Comparison of ENCODE assay signal across 2 cellular contexts in the genomic region with DNA sequence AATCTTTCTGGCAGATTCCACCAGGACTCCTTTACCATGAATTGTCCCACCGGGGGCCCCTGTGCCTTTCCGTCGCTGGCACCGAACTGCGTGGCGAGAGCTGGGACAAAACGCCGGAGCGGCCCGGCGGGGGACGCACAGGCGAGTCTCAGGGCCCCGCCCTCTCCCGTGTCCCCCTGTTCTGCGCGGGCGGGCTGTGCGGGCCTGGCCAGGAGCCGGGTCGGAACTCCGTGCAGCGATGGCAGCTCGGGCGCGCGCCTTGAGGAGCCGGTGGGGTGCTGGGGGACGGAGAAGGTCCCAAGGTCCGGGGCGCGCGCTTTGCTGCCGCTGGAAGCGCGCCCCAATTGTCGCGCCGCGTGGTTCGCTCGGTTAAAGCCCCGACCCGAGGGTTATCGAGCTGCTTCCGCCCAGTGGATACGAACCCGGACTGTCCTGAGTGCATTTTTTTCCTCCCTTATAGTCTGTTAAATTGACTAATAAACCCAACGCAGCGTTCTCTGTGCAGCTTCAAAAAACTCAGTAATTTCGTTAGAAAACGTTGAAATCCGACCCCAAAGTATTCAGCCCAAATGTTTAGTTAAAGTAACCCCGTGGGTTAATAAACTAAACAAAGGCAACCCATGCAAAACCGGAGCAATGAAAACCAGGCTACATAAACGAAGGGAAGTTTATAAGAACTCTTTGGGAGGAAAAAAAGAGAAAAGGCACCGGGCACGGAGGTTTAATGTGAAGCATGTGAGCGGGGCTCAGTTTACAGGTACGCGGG.
TF ChIP-seq lines count a peak whose summit lies in the region.

No MANE protein-coding gene starts in this region.

TF ChIP-seq in HCT116, 20 proteins besides CTCF, POLR2A, EP300 and RAD21 (continued from another document):
- no peak for TF ChIP-seq SIN3A (IDR thresholded peaks at IDR 0.05; ENCODE audit: low read depth)
- no peak for TF ChIP-seq ZNF274 (IDR thresholded peaks at IDR 0.05; ENCODE audit: low read depth, low read length)
- TF ChIP-seq CBX3 (IDR thresholded peaks at IDR 0.05; ENCODE audit: low read depth), result no peak
- TF ChIP-seq FOSL1 (IDR thresholded peaks at IDR 0.05; ENCODE audit: low read depth), result no peak

TF ChIP-seq in H1, 55 proteins besides CTCF, POLR2A, EP300 and RAD21 (continued from another document):
- TF ChIP-seq NRF1 (IDR thresholded peaks at IDR 0.05; ENCODE audit: low read depth, low read length) (no peak), POLR2AphosphoS5 (IDR thresholded peaks at IDR 0.05; ENCODE audit: low read depth, low read length) (no peak), KDM1A (IDR thresholded peaks at IDR 0.05; ENCODE audit: borderline replicate concordance, low read length) (no peak), YY1 (IDR thresholded peaks at IDR 0.05; ENCODE audit: low read depth, low read length) (no peak), EZH2 (IDR thresholded peaks at IDR 0.05; ENCODE audit: low read depth, low read length, severe bottlenecking) (peak; percentile 94), GABPA (IDR thresholded peaks at IDR 0.05; ENCODE audit: borderline replicate concordance, insufficient read depth, low read length) (no peak), SAP30 (IDR thresholded peaks at IDR 0.05; ENCODE audit: insufficient read depth, insufficient replicate concordance, low read length) (no peak), RNF2 (IDR thresholded peaks at IDR 0.05; ENCODE audit: borderline replicate concordance, low read depth, low read length, missing control alignments, poor library complexity, severe bottlenecking) (peak; percentile 86), BRCA1 (IDR thresholded peaks at IDR 0.05; ENCODE audit: low read depth, low read length) (no peak), CHD2 (IDR thresholded peaks at IDR 0.05; ENCODE audit: low read length) (no peak), TCF12 (IDR thresholded peaks at IDR 0.05; ENCODE audit: low read depth, low read length) (no peak), SUZ12 (IDR thresholded peaks at IDR 0.05; ENCODE audit: low read length) (peak; percentile 73), FOSL1 (IDR thresholded peaks at IDR 0.05; ENCODE audit: insufficient read depth, low read depth, low read length) (no peak), RXRA (IDR thresholded peaks at IDR 0.05; ENCODE audit: insufficient read depth, low read depth, low read length) (no peak), SP4 (IDR thresholded peaks at IDR 0.05; ENCODE audit: low read length) (no peak), TAF7 (optimal IDR thresholded peaks at IDR 0.05; ENCODE audit: borderline replicate concordance, low read depth, low read length) (no peak), SP1 (IDR thresholded peaks at IDR 0.05; ENCODE audit: low read depth, low read length) (no peak), GTF2F1 (IDR thresholded peaks at IDR 0.05; ENCODE audit: borderline replicate concordance, low read depth, low read length) (no peak), MAFK (IDR thresholded peaks at IDR 0.05; ENCODE audit: low read depth, low read length) (no peak), HDAC2 (IDR thresholded peaks at IDR 0.05; ENCODE audit: borderline replicate concordance in 1 of 2, low read depth in 2 of 2, low read length in 2 of 2) (no peak), TAF1 (IDR thresholded peaks at IDR 0.05; ENCODE audit: low read depth, low read length) (no peak), CBX8 (IDR thresholded peaks at IDR 0.05; ENCODE audit: borderline replicate concordance, low read depth, low read length) (peak; percentile 49; the same call in 1 of the 2 replicates), CTBP2 (IDR thresholded peaks at IDR 0.05; ENCODE audit: borderline replicate concordance, insufficient read depth, insufficient read length, low read length) (no peak)
- TF ChIP-seq, protein P1, sequence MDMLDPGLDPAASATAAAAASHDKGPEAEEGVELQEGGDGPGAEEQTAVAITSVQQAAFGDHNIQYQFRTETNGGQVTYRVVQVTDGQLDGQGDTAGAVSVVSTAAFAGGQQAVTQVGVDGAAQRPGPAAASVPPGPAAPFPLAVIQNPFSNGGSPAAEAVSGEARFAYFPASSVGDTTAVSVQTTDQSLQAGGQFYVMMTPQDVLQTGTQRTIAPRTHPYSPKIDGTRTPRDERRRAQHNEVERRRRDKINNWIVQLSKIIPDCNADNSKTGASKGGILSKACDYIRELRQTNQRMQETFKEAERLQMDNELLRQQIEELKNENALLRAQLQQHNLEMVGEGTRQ (IDR thresholded peaks at IDR 0.05; ENCODE audit: low read length), result no peak
- TF ChIP-seq, protein P2, sequence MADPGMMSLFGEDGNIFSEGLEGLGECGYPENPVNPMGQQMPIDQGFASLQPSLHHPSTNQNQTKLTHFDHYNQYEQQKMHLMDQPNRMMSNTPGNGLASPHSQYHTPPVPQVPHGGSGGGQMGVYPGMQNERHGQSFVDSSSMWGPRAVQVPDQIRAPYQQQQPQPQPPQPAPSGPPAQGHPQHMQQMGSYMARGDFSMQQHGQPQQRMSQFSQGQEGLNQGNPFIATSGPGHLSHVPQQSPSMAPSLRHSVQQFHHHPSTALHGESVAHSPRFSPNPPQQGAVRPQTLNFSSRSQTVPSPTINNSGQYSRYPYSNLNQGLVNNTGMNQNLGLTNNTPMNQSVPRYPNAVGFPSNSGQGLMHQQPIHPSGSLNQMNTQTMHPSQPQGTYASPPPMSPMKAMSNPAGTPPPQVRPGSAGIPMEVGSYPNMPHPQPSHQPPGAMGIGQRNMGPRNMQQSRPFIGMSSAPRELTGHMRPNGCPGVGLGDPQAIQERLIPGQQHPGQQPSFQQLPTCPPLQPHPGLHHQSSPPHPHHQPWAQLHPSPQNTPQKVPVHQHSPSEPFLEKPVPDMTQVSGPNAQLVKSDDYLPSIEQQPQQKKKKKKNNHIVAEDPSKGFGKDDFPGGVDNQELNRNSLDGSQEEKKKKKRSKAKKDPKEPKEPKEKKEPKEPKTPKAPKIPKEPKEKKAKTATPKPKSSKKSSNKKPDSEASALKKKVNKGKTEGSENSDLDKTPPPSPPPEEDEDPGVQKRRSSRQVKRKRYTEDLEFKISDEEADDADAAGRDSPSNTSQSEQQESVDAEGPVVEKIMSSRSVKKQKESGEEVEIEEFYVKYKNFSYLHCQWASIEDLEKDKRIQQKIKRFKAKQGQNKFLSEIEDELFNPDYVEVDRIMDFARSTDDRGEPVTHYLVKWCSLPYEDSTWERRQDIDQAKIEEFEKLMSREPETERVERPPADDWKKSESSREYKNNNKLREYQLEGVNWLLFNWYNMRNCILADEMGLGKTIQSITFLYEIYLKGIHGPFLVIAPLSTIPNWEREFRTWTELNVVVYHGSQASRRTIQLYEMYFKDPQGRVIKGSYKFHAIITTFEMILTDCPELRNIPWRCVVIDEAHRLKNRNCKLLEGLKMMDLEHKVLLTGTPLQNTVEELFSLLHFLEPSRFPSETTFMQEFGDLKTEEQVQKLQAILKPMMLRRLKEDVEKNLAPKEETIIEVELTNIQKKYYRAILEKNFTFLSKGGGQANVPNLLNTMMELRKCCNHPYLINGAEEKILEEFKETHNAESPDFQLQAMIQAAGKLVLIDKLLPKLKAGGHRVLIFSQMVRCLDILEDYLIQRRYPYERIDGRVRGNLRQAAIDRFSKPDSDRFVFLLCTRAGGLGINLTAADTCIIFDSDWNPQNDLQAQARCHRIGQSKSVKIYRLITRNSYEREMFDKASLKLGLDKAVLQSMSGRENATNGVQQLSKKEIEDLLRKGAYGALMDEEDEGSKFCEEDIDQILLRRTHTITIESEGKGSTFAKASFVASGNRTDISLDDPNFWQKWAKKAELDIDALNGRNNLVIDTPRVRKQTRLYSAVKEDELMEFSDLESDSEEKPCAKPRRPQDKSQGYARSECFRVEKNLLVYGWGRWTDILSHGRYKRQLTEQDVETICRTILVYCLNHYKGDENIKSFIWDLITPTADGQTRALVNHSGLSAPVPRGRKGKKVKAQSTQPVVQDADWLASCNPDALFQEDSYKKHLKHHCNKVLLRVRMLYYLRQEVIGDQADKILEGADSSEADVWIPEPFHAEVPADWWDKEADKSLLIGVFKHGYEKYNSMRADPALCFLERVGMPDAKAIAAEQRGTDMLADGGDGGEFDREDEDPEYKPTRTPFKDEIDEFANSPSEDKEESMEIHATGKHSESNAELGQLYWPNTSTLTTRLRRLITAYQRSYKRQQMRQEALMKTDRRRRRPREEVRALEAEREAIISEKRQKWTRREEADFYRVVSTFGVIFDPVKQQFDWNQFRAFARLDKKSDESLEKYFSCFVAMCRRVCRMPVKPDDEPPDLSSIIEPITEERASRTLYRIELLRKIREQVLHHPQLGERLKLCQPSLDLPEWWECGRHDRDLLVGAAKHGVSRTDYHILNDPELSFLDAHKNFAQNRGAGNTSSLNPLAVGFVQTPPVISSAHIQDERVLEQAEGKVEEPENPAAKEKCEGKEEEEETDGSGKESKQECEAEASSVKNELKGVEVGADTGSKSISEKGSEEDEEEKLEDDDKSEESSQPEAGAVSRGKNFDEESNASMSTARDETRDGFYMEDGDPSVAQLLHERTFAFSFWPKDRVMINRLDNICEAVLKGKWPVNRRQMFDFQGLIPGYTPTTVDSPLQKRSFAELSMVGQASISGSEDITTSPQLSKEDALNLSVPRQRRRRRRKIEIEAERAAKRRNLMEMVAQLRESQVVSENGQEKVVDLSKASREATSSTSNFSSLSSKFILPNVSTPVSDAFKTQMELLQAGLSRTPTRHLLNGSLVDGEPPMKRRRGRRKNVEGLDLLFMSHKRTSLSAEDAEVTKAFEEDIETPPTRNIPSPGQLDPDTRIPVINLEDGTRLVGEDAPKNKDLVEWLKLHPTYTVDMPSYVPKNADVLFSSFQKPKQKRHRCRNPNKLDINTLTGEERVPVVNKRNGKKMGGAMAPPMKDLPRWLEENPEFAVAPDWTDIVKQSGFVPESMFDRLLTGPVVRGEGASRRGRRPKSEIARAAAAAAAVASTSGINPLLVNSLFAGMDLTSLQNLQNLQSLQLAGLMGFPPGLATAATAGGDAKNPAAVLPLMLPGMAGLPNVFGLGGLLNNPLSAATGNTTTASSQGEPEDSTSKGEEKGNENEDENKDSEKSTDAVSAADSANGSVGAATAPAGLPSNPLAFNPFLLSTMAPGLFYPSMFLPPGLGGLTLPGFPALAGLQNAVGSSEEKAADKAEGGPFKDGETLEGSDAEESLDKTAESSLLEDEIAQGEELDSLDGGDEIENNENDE (IDR thresholded peaks at IDR 0.05; ENCODE audit: insufficient replicate concordance, low read length), result no peak
- TF ChIP-seq, protein P3, sequence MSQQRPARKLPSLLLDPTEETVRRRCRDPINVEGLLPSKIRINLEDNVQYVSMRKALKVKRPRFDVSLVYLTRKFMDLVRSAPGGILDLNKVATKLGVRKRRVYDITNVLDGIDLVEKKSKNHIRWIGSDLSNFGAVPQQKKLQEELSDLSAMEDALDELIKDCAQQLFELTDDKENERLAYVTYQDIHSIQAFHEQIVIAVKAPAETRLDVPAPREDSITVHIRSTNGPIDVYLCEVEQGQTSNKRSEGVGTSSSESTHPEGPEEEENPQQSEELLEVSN (IDR thresholded peaks at IDR 0.05), result no peak
- TF ChIP-seq, protein P4, sequence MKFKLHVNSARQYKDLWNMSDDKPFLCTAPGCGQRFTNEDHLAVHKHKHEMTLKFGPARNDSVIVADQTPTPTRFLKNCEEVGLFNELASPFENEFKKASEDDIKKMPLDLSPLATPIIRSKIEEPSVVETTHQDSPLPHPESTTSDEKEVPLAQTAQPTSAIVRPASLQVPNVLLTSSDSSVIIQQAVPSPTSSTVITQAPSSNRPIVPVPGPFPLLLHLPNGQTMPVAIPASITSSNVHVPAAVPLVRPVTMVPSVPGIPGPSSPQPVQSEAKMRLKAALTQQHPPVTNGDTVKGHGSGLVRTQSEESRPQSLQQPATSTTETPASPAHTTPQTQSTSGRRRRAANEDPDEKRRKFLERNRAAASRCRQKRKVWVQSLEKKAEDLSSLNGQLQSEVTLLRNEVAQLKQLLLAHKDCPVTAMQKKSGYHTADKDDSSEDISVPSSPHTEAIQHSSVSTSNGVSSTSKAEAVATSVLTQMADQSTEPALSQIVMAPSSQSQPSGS (IDR thresholded peaks at IDR 0.05; ENCODE audit: low read length), result no peak
